In the genomic region with DNA sequence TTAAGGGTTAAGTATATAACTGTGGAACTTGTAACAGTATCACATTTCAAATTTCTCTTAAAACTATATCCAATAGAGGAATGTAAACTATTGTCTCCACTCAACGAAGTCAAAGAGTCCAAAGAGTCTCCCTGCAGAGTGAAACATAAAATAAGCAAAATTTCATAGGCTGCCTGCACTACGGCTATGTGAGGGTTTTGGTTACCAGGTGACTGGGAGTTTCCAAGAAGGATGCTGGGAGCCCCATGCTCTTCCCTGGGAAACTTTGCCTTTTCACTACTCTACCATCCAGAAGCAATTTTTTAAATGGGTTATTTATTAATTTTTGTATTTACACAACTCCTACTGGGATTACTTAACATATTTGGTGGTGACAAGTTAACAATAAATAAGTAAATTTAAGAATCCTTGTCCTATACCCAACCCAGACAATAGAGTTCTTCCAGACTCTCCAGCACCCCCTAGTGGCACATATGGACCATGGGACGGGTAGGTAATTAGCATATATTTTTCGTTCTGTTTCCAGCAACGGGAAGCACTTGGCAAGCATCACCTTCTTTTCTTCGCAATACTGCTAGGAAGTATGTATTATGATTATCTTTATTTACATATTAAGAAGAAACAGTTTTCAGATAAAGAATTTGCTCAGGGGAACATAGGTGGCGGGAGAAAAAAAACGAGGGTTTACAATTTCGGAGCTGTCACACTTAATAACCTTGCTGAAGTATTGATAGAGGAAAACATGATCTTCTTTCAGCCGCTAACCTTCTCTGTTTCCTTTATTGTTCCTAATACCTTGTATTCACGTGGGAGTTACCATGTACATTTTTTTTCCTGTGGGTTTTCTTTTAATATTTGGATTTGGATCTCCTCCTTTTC, we compare ENCODE assay signal across 9 cellular contexts. TPM values are rescaled to one million over a fixed set of nuclear protein-coding genes. Genes with fewer than 3 reads are reported as not detected.
DNase-seq lines count a peak whose midpoint lies in the region; ATAC-seq lines count a peak whose summit lies in the region.
"Had no signal": no experiment of that assay in that cellular context is flagged by ENCODE, and none has a peak within 500 bp of the region (broad histone marks: within the 10 kb centered on the region; RNA-seq: fewer than 3 reads in every experiment).

No MANE protein-coding gene starts in this region.

- no peaks in the 10 kb centered on the region for H3K9me3 ChIP-seq in SJSA1 (replicated peaks)

- DNase-seq in DMS153 (lab: John Stamatoyannopoulos, UW) (peak; percentile 26), KBM-7 (peak; percentile 56), SJSA1 (ENCODE audit: low read depth in 1 of 2, low spot score in 2 of 2) (peak; percentile 40 to 53), T47D (ENCODE audit: low read depth in 1 of 2, low spot score in 1 of 2) (peak; percentile 37 to 78), kidney glomerular epithelial cell (lab: John Stamatoyannopoulos, UW) (peak; percentile 15)
- DNase-seq in stimulated activated CD8-positive, alpha-beta memory T cell treated with anti-CD3 and anti-CD28 coated beads, Interleukin-12 subunit alpha, Interleukin-12 subunit beta, amount 100 ng/mL, for 24 hours (ENCODE audit: extremely low read depth) = peak; percentile 2

- in situ Hi-C loops in KBM-7 (cut with MboI; ENCODE audit: low pct_unique_long_range_greater_than_20kb, low sequenced_read_pairs) (no loop called here), T47D (cut with HindIII; ENCODE audit: low pct_unique_long_range_greater_than_20kb, low sequenced_read_pairs) (no loop called here)

- no peak overlapping the region for H3K27ac ChIP-seq in SJSA1

- no peak overlapping the region for H3K4me3 ChIP-seq in SJSA1

- ATAC-seq in GM19455 (IDR thresholded peaks at IDR 0.05; ENCODE audit: unreplicated experiment) (peak; percentile 83), HG02588 (IDR thresholded peaks at IDR 0.05; ENCODE audit: unreplicated experiment) (no peak)

- no peaks in the 10 kb centered on the region for H3K4me1 ChIP-seq in SJSA1 (replicated peaks)

- H3K27me3 ChIP-seq in SJSA1 (replicated peaks) = no peaks in the 10 kb centered on the region

- H3K36me3 ChIP-seq in SJSA1 = no peaks in the 10 kb centered on the region

RNA-seq across cellular contexts. Expression of a gene that starts 3.5 kb away (rescaled TPM):
- total RNA-seq in SJSA1 (2014; rRNA removed; shearing (Covaris generic)) = not detected in 2 replicates
- total RNA-seq: activated naive CD4-positive, alpha-beta T cell treated with anti-CD3 and anti-CD28 coated beads, Interleukin-2, amount 50 U/mL, for 72 hours had no signal

RNA-seq across cellular contexts. Expression of a gene that starts 59.7 kb away (rescaled TPM):
- not detected in 2 replicates for total RNA-seq in SJSA1 (2014; rRNA removed; shearing (Covaris generic))
- total RNA-seq: activated naive CD4-positive, alpha-beta T cell treated with anti-CD3 and anti-CD28 coated beads, Interleukin-2, amount 50 U/mL, for 72 hours had no signal

Comparison
In these comparisons a context has a peak if more than half of its experiments do, and no peak if none do; other contexts are left out.
1. DNase-seq: peak in every context shown above with its lines; median percentile 58 in T47D; 56 in KBM-7; 46 in SJSA1; 26 in DMS153; 15 in kidney glomerular epithelial cell; 2 in stimulated activated CD8-positive, alpha-beta memory T cell treated with anti-CD3 and anti-CD28 coated beads, Interleukin-12 subunit alpha, Interleukin-12 subunit beta, amount 100 ng/mL, for 24 hours.